8 cellular contexts compared by ENCODE assay signal in genomic region chr2:31137211-31138036, GRCh38. TPM values are rescaled to one million over a fixed set of nuclear protein-coding genes. Genes with fewer than 3 reads are reported as not detected.
A peak's percentile ranks its signal among the peaks of the same experiment; 100 is the strongest.
DNase-seq lines count a peak whose midpoint lies in the region; ATAC-seq and TF ChIP-seq lines count a peak whose summit lies in the region.

No MANE protein-coding gene starts in this region.

- no peaks in the 10 kb centered on the region for H3K9me2 ChIP-seq in OCI-LY7 (ENCODE audit: insufficient read depth, low read length)

- peak overlapping the region; percentile 88 for H3K4me2 ChIP-seq in OCI-LY7 (ENCODE audit: low read length)

- peak overlapping the region; percentile 93 for H2AFZ ChIP-seq in OCI-LY7 (ENCODE audit: low read length)

- H3K36me3 Mint-ChIP-seq in nephron progenitor cell (ENCODE audit: low read depth): no peaks in the 10 kb centered on the region

- H3K9me3 Mint-ChIP-seq in nephron progenitor cell: no peaks in the 10 kb centered on the region

- peaks cover 6% of the 10 kb centered on the region for H3K4me1 Mint-ChIP-seq in nephron progenitor cell

- H3K27me3 Mint-ChIP-seq in nephron progenitor cell (ENCODE audit: low read depth, poor library complexity): peaks cover 89% of the 10 kb centered on the region

- peaks cover 8% of the 10 kb centered on the region; the same call in 1 of the 2 replicates for H4K20me1 ChIP-seq in OCI-LY7 (ENCODE audit: insufficient read depth, low read length)

- ATAC-seq in sciatic nerve (no peak), GM21737 (IDR thresholded peaks at IDR 0.05; ENCODE audit: unreplicated experiment) (no peak)

- no TSS peak for BruUV-seq in OCI-LY7 (replicated peaks; lab: Mats Ljungman, UMichigan)

- POLR2A ChIA-PET in OCI-LY7 (lab: Charles Lee): interaction anchor here (0.6 to 1.1 kb wide), 3 partner anchors 52 to 167 kb away, joined by 3 to 4 read pairs (median 4); no protein-coding TSS in a partner anchor

- peak overlapping the region; percentile 80 for H3K4me3 Mint-ChIP-seq in nephron progenitor cell

- no peaks in the 10 kb centered on the region for H3K9me3 ChIP-seq in OCI-LY7 (ENCODE audit: low read length)

- peaks cover 49% of the 10 kb centered on the region for H3K79me2 ChIP-seq in OCI-LY7 (ENCODE audit: insufficient read depth, low read depth, low read length)

- no peak overlapping the region for H3K27ac Mint-ChIP-seq in nephron progenitor cell

- peaks cover 4% of the 10 kb centered on the region for H3K36me3 ChIP-seq in OCI-LY7 (ENCODE audit: insufficient read depth, low read length)

- intact Hi-C loops in OCI-LY7 (cut with micrococcal nuclease; ENCODE audit: unreplicated experiment): loop anchor here (1.0 to 2.0 kb wide), 5 partner anchors 33 to 423 kb away; no protein-coding TSS in a partner anchor
- intact Hi-C loops in sciatic nerve (cut with DNase I): no loop called here

- H3K27ac ChIP-seq in OCI-LY7 (ENCODE audit: low read depth, low read length, poor library complexity, severe bottlenecking) (peak overlapping the region; percentile 30), epithelial cell of prostate (peak overlapping the region; percentile 12)

- peak overlapping the region; percentile 80 for H3K4me3 ChIP-seq in OCI-LY7 (ENCODE audit: low read depth, low read length, poor library complexity, severe bottlenecking)

- TF ChIP-seq CTCF in OCI-LY7 (conservative IDR thresholded peaks at IDR 0.05; ENCODE audit: low read length) (no peak), nephron progenitor cell (IDR thresholded peaks at IDR 0.05) (no peak)

- peaks cover 34% of the 10 kb centered on the region for H3K4me1 ChIP-seq in OCI-LY7 (ENCODE audit: insufficient read depth, low read length, poor library complexity, severe bottlenecking)

- DNase-seq in SKM-1 treated with dmso at 0.1 percent for 144 hours (lab: John Stamatoyannopoulos, UW; ENCODE audit: unreplicated experiment) (peak; percentile 11), SKM-1 (lab: John Stamatoyannopoulos, UW; ENCODE audit: unreplicated experiment) (no peak), OCI-LY7 (ENCODE audit: low spot score) (peak; percentile 56), epithelial cell of prostate (ENCODE audit: low read depth, low spot score) (no peak), nephron progenitor cell (peak; percentile 54), sciatic nerve (ENCODE audit: low spot score) (no peak)
- DNase-seq in stimulated activated naive CD4-positive, alpha-beta T cell treated with Interleukin-2 at 50 U/mL for 16 hours (lab: John Stamatoyannopoulos, UW): no peak

- CTCF ChIA-PET in OCI-LY7 (lab: Charles Lee; ENCODE audit: unreplicated experiment): interaction anchor here (0.6 kb wide), 1 partner anchor 244 kb away, joined by 5 read pairs; no protein-coding TSS in a partner anchor

RNA-seq across cellular contexts. Expression of gene GALNT14, which starts 0.8 kb away (rescaled TPM):
- total RNA-seq in OCI-LY7 (2014; rRNA removed; shearing (Covaris generic)): 13.5 and 14.8 TPM in 2 replicates
- 20.1 and 25.6 TPM in 2 replicates for total RNA-seq in OCI-LY7 (2022)
- 1.2 TPM for total RNA-seq in sciatic nerve

Comparison
In these comparisons a context has a peak if more than half of its experiments do, and no peak if none do; other contexts are left out.
1. DNase-seq: peak in SKM-1 treated with dmso at 0.1 percent for 144 hours (single experiment), OCI-LY7 (single experiment) and nephron progenitor cell (single experiment); none in SKM-1 (single experiment), epithelial cell of prostate (single experiment), sciatic nerve (single experiment) and stimulated activated naive CD4-positive, alpha-beta T cell treated with Interleukin-2 at 50 U/mL for 16 hours (single experiment).